In the genomic region with DNA sequence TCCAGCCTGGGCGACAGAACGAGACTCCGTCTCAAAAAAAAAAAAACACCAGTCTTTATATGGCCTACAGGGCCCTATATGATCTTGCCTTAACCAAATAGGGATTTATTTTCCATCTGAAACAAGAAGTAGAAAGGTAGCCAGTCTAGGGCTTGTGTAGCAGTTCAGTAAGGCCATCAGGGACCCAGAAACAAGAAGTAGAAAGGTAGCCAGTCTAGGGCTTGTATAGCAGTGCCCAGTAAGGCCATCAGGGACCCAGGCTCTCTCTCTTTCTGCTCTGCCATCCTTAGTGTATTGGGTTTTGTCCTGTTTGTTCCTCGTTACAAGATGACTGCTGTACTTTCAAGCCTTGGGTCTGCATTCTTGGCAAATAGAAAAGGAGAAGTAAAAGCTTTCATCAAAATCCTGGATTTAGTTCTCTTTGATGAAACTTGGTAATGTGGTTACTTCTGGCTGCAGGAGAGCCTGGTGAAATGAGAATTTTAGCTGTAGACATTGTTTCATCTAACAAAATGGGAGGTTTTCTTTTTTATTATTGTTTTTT, we compare ENCODE assay signal across 14 cellular contexts. TPM values are rescaled to one million over a fixed set of nuclear protein-coding genes. Genes with fewer than 3 reads are reported as not detected.
DNase-seq lines count a peak whose midpoint lies in the region; ATAC-seq and TF ChIP-seq lines count a peak whose summit lies in the region.
"Had no signal": no experiment of that assay in that cellular context is flagged by ENCODE, and none has a peak within 500 bp of the region (broad histone marks: within the 10 kb centered on the region; RNA-seq: fewer than 3 reads in every experiment).

No MANE protein-coding gene starts in this region.

- TF ChIP-seq CTCF in ascending aorta (IDR thresholded peaks at IDR 0.05), result no peak
- no peak for TF ChIP-seq CTCF in neutrophil (IDR thresholded peaks at IDR 0.05)

- no peaks in the 10 kb centered on the region for H3K36me3 ChIP-seq in ascending aorta
- H3K36me3 ChIP-seq in neutrophil, result peaks cover 4% of the 10 kb centered on the region
- no peaks in the 10 kb centered on the region for H3K36me3 ChIP-seq in aorta (ENCODE audit: control insufficient read depth in 1 of 2, insufficient read depth in 2 of 2, low read length in 1 of 2)
- H3K36me3 ChIP-seq: pancreas had no signal

- 78 to 85% methylated on average over 4 of the region's 4 CpGs for WGBS in aorta, 2 donors

- no peaks in the 10 kb centered on the region for H3K27me3 ChIP-seq in ascending aorta
- no peaks in the 10 kb centered on the region for H3K27me3 ChIP-seq in neutrophil
- H3K27me3 ChIP-seq in aorta (ENCODE audit: control insufficient read depth in 1 of 2, insufficient read depth in 2 of 2, low read length in 1 of 2), result no peaks in the 10 kb centered on the region
- H3K27me3 ChIP-seq: heart left ventricle, pancreas had no signal

- no peak overlapping the region for H3K4me3 ChIP-seq in ascending aorta
- H3K4me3 ChIP-seq in neutrophil (ENCODE audit: low read depth in 1 of 2, low read length in 1 of 2), result no peak overlapping the region
- no peak overlapping the region for H3K4me3 ChIP-seq in aorta (ENCODE audit: low read length in 2 of 2)
- H3K4me3 ChIP-seq: heart left ventricle, pancreas had no signal

- H3K9me3 ChIP-seq in ascending aorta, result peaks cover 3 to 6% of the 10 kb centered on the region in 2 donors
- H3K9me3 ChIP-seq in neutrophil, result no peaks in the 10 kb centered on the region
- peaks cover 2% of the 10 kb centered on the region for H3K9me3 ChIP-seq in aorta (ENCODE audit: control insufficient read depth, low read length)
- H3K9me3 ChIP-seq: pancreas had no signal

- ATAC-seq in aorta (ENCODE audit: low FRiP score) (no peak), HG03196 (IDR thresholded peaks at IDR 0.05; ENCODE audit: unreplicated experiment) (no peak)

- DNase-seq in CD1c-positive myeloid dendritic cell (ENCODE audit: extremely low spot score) (peak; percentile 35), Kasumi-1 (lab: John Stamatoyannopoulos, UW) (peak; percentile 65 to 66), ascending aorta (ENCODE audit: low spot score in 2 of 2) (no peak), aorta (no peak)
- DNase-seq in effector CD4-positive, alpha-beta T cell, result no peak
- DNase-seq in activated T-cell treated with anti-CD3 and anti-CD28 coated beads, Interleukin-2, amount 50 U/mL, for 48 hours, result no peak
- DNase-seq: activated naive CD4-positive, alpha-beta T cell treated with Interleukin-2 at 50 U/mL for 16 hours; heart left ventricle; islet precursor cell; NCI-H526 treated with DMSO at 0.1 percent for 48 hours; pancreas; T-helper 1 cell had no signal

- H3K4me1 ChIP-seq in ascending aorta, result peaks cover 3 to 19% of the 10 kb centered on the region in 2 donors
- H3K4me1 ChIP-seq in neutrophil (ENCODE audit: control insufficient read depth in 1 of 2, insufficient read depth in 1 of 2, low read depth in 1 of 2, low read length in 1 of 2), result peaks cover 30 to 38% of the 10 kb centered on the region in 2 experiments
- peaks cover 2 to 8% of the 10 kb centered on the region in 2 donors for H3K4me1 ChIP-seq in aorta (ENCODE audit: control insufficient read depth in 1 of 2, insufficient read depth in 2 of 2, low read length in 2 of 2)

- H3K27ac ChIP-seq in ascending aorta (peak overlapping the region; percentile 5 to 44), neutrophil (peak overlapping the region; percentile 80), aorta (ENCODE audit: low read depth in 1 of 2, low read length in 2 of 2) (no peak overlapping the region)

- intact Hi-C loops in ascending aorta (cut with DNase I), result no loop called here
- intact Hi-C loops in aorta (cut with DNase I), result no loop called here

RNA-seq across cellular contexts. Expression of a gene that starts 46.1 kb away (rescaled TPM):
- total RNA-seq in ascending aorta (7.3 TPM), aorta (10 to 100 TPM; 37.4 to 38.1 TPM)
- 10 to 100 TPM in 1 of 2 donors, 1 to 10 TPM in 1; 8.5 to 14.0 TPM for polyA plus RNA-seq in aorta

Comparison
In these comparisons a context has a peak if more than half of its experiments do, and no peak if none do; other contexts are left out.
1. DNase-seq: peak in CD1c-positive myeloid dendritic cell (single experiment) and Kasumi-1 (2 of 2); none in ascending aorta (0 of 2), effector CD4-positive, alpha-beta T cell (single experiment), aorta (0 of 2) and activated T-cell treated with anti-CD3 and anti-CD28 coated beads, Interleukin-2, amount 50 U/mL, for 48 hours (0 of 2).
2. H3K27ac ChIP-seq: peak in ascending aorta (2 of 2) and neutrophil (single experiment); none in aorta (0 of 2).